ENCODE assay signal across 8 cellular contexts in the genomic region with DNA sequence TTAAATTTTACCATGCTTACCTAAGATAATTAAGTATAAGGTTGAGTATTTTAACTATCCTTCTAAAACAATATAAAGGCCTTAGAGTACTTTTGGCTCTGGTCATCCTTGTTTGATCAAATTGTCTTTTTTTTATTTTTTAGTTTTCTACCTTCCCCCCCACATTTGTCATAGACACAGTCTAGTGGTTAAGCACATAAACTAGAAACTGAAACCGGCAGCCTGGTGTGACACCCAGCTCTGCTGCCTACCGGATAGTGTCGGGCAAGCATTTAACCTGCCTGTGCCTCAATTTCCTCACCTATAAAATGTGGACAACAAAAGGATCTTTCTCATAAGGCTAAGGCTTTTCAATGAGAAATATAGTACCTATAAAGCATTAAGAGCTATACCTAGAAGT. TPM values are rescaled to one million over a fixed set of nuclear protein-coding genes. Genes with fewer than 3 reads are reported as not detected.
DNase-seq lines count a peak whose midpoint lies in the region; ATAC-seq and TF ChIP-seq lines count a peak whose summit lies in the region.

No MANE protein-coding gene starts in this region.

- H3K27me3 ChIP-seq in CD8-positive, alpha-beta memory T cell (ENCODE audit: insufficient read depth, low read length, poor library complexity, severe bottlenecking), result no peaks in the 10 kb centered on the region
- H3K27me3 ChIP-seq in testis, result no peaks in the 10 kb centered on the region

- peaks cover 52 to 56% (median 55%) of the 10 kb centered on the region in 3 donors for H3K4me1 Mint-ChIP-seq in CD8-positive, alpha-beta memory T cell
- peaks cover 26% of the 10 kb centered on the region for H3K4me1 Mint-ChIP-seq in activated naive CD4-positive, alpha-beta T cell treated with anti-CD3 and anti-CD28 coated beads for 36 hours (ENCODE audit: low read depth)

- POLR2A ChIA-PET in CD8-positive, alpha-beta memory T cell (lab: Charles Lee), result interaction anchor here (1.1 kb wide), 1 partner anchor 9 kb away, joined by 3 read pairs; no protein-coding TSS in a partner anchor

- TF ChIP-seq CTCF in testis (IDR thresholded peaks at IDR 0.05) (no peak), lower leg skin (IDR thresholded peaks at IDR 0.05) (no peak)

- H3K36me3 Mint-ChIP-seq in CD8-positive, alpha-beta memory T cell, result peaks cover 7 to 10% (median 9%) of the 10 kb centered on the region in 3 donors
- peaks cover 6% of the 10 kb centered on the region for H3K36me3 Mint-ChIP-seq in activated naive CD4-positive, alpha-beta T cell treated with anti-CD3 and anti-CD28 coated beads for 36 hours (ENCODE audit: low read depth)

- CTCF ChIA-PET in CD8-positive, alpha-beta memory T cell (lab: Charles Lee), result interaction anchor here (1.0 to 1.6 kb wide), 2 partner anchors 33 to 70 kb away, joined by 3 to 4 read pairs; no protein-coding TSS in a partner anchor
- CTCF ChIA-PET in activated naive CD4-positive, alpha-beta T cell treated with anti-CD3 and anti-CD28 coated beads for 36 hours (lab: Charles Lee), result interaction anchor here (1.4 kb wide), 1 partner anchor 17 kb away, joined by 3 read pairs; no protein-coding TSS in a partner anchor

- no peaks in the 10 kb centered on the region for H3K9me3 ChIP-seq in CD8-positive, alpha-beta memory T cell (ENCODE audit: low read length)
- no peaks in the 10 kb centered on the region for H3K9me3 ChIP-seq in testis

- peak overlapping the region; percentile 12 for H3K27ac ChIP-seq in CD8-positive, alpha-beta memory T cell (ENCODE audit: low read depth, low read length)
- no peak overlapping the region for H3K27ac ChIP-seq in testis

- H3K4me3 Mint-ChIP-seq in CD8-positive, alpha-beta memory T cell, result peak overlapping the region; percentile 77 to 85 (median 83)
- H3K4me3 Mint-ChIP-seq in activated naive CD4-positive, alpha-beta T cell treated with anti-CD3 and anti-CD28 coated beads for 36 hours, result peak overlapping the region; percentile 7

- no peaks in the 10 kb centered on the region for H3K36me3 ChIP-seq in CD8-positive, alpha-beta memory T cell (ENCODE audit: insufficient read depth, low read length)
- H3K36me3 ChIP-seq in testis (ENCODE audit: low read depth, missing control alignments), result no peaks in the 10 kb centered on the region

- ATAC-seq in GM21619 (IDR thresholded peaks at IDR 0.05; ENCODE audit: unreplicated experiment), result peak; percentile 80

- H3K4me3 ChIP-seq in CD8-positive, alpha-beta memory T cell (ENCODE audit: low read length), result peak overlapping the region; percentile 41
- no peak overlapping the region for H3K4me3 ChIP-seq in testis
- no peak overlapping the region for H3K4me3 ChIP-seq in lower leg skin (ENCODE audit: low read depth, poor library complexity, severe bottlenecking)

- peaks cover 37% of the 10 kb centered on the region for H3K4me1 ChIP-seq in CD8-positive, alpha-beta memory T cell (ENCODE audit: insufficient read depth, low read length)
- peaks cover 6% of the 10 kb centered on the region for H3K4me1 ChIP-seq in testis

- peak; percentile 24 to 76 (median 48) for DNase-seq in CD8-positive, alpha-beta memory T cell
- DNase-seq in NAMALWA (ENCODE audit: low spot score) (peak; percentile 83), cardiac septum (ENCODE audit: low spot score) (no peak), testis (no peak), lower leg skin (ENCODE audit: low spot score in 2 of 2) (no peak)
- peak; percentile 82 for DNase-seq in activated naive CD4-positive, alpha-beta T cell treated with anti-CD3 and anti-CD28 coated beads for 36 hours
- peak; percentile 11 for DNase-seq in stimulated activated CD8-positive, alpha-beta memory T cell treated with anti-CD3 and anti-CD28 coated beads, Interleukin-15, amount 100 ng/mL, for 24 hours (ENCODE audit: low read depth)

- H3K9me3 Mint-ChIP-seq in CD8-positive, alpha-beta memory T cell, result no peaks in the 10 kb centered on the region
- no peaks in the 10 kb centered on the region for H3K9me3 Mint-ChIP-seq in activated naive CD4-positive, alpha-beta T cell treated with anti-CD3 and anti-CD28 coated beads for 36 hours

- WGBS in testis, 2 donors, result 79 to 93% methylated on average over 3 of the region's 3 CpGs
- 83 to 90% methylated on average over 3 of the region's 3 CpGs for WGBS in lower leg skin, 2 donors

- no peak for TF ChIP-seq POLR2A in testis (IDR thresholded peaks at IDR 0.05)
- no peak for TF ChIP-seq POLR2A in lower leg skin (IDR thresholded peaks at IDR 0.05)

- intact Hi-C loops in activated naive CD4-positive, alpha-beta T cell treated with anti-CD3 and anti-CD28 coated beads for 36 hours (cut with micrococcal nuclease), result loop anchor here (1.0 kb wide), 4 partner anchors 19 to 246 kb away; no protein-coding TSS in a partner anchor
- intact Hi-C loops in cardiac septum (cut with DNase I), result no loop called here
- intact Hi-C loops in testis (cut with DNase I; ENCODE audit: low total_unique reads), result no loop called here
- intact Hi-C loops in lower leg skin (cut with DNase I; ENCODE audit: low total_unique reads), result no loop called here

- H3K27me3 Mint-ChIP-seq in CD8-positive, alpha-beta memory T cell, result no peaks in the 10 kb centered on the region
- H3K27me3 Mint-ChIP-seq in activated naive CD4-positive, alpha-beta T cell treated with anti-CD3 and anti-CD28 coated beads for 36 hours (ENCODE audit: low read depth), result no peaks in the 10 kb centered on the region

- peak overlapping the region; percentile 58 to 94 (median 92) for H3K27ac Mint-ChIP-seq in CD8-positive, alpha-beta memory T cell
- peak overlapping the region; percentile 53 for H3K27ac Mint-ChIP-seq in activated naive CD4-positive, alpha-beta T cell treated with anti-CD3 and anti-CD28 coated beads for 36 hours

RNA-seq across cellular contexts. Expression of gene TULP4, which starts 21.6 kb away (rescaled TPM):
- 10 to 100 TPM; 26.9 to 32.1 TPM for total RNA-seq in CD8-positive, alpha-beta memory T cell
- polyA plus RNA-seq in CD8-positive, alpha-beta memory T cell, result 50.1 TPM
- total RNA-seq in activated naive CD4-positive, alpha-beta T cell treated with anti-CD3 and anti-CD28 coated beads for 36 hours, result 10 to 100 TPM; 17.4 to 17.6 TPM
- total RNA-seq in cardiac septum, result 98.3 TPM
- total RNA-seq in testis, result 100 to 1,000 TPM; 116 to 211 TPM
- polyA plus RNA-seq in testis (ENCODE audit: insufficient read depth, low read depth, low replicate concordance), result 18.0 TPM
- total RNA-seq in lower leg skin, result 100 to 1,000 TPM; 141 to 198 (median 148) TPM

Comparison
In these comparisons a context has a peak if more than half of its experiments do, and no peak if none do; other contexts are left out.
1. DNase-seq: peak in CD8-positive, alpha-beta memory T cell (5 of 5), NAMALWA (single experiment), activated naive CD4-positive, alpha-beta T cell treated with anti-CD3 and anti-CD28 coated beads for 36 hours (single experiment) and stimulated activated CD8-positive, alpha-beta memory T cell treated with anti-CD3 and anti-CD28 coated beads, Interleukin-15, amount 100 ng/mL, for 24 hours (single experiment); none in cardiac septum (single experiment), testis (single experiment) and lower leg skin (0 of 2).